ENCODE assay signal across 1 cellular context in the genomic region with DNA sequence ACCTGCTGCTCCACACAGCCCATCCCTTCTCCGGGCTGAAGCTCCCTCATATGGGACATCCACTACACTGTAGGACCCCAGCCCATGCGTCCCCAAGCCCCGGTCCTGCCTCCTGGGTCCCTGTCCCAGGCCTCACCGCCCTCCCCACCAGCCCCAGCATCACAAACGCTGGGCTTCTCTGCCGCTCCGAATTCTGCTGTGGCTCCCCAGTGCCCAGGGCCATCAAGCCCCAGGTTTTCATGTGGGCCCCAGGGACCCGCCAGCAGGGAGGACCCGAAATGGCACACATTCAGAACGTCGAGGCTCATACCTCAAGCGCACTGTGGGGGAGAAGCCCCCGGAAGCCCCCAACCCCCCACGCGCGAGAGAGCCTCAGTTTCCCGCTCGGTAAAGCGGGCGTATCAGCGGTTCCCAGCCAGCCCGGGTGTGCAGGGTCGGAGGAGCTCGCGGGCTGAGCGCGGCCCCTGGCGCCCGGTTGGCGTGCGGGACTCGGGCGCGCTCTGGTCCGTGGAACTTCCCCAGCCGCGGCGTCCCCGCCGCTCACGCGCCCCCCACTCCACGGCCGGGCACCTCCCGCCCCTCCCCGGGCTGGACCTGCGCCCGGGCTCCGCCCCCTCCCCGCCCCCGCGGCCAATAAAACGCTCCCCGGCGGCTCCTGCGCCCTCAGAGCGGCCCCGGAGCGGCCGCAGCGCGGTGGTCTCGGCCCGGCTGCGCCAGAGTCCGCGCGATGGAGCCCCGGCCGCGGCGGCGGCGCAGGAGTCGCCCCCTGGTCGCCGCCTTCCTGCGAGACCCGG.
TF ChIP-seq lines count a peak whose summit lies in the region.

Gene PLK5, plus strand, starts transcription at position 666 of the 794 bp plus-strand sequence. CDS start 2,920 bp downstream, outside the sequence.

TF ChIP-seq in K562, 482 proteins besides CTCF, POLR2A, EP300 and RAD21:
- TF ChIP-seq NBN (IDR thresholded peaks at IDR 0.05; ENCODE audit: low read depth) (no peak), ZSCAN29 (IDR thresholded peaks at IDR 0.05) (no peak), GATA2 (CRISPR knock-in tag; IDR thresholded peaks at IDR 0.05) (no peak), BCOR (IDR thresholded peaks at IDR 0.05) (peak; percentile 12; the same call in 1 of the 2 replicates), CHD4 (IDR thresholded peaks at IDR 0.05; ENCODE audit: insufficient read depth, insufficient replicate concordance, low read depth, low read length, poor library complexity, severe bottlenecking) (peak; percentile 27), PHF8 (IDR thresholded peaks at IDR 0.05; ENCODE audit: borderline replicate concordance, low read length) (peak; percentile 50; the same call in 1 of the 2 replicates), ATF6 (CRISPR knock-in tag; IDR thresholded peaks at IDR 0.05) (no peak), FOXP1 (CRISPR knock-in tag; IDR thresholded peaks at IDR 0.05) (no peak), ZFP36 (IDR thresholded peaks at IDR 0.05; ENCODE audit: low read depth, low read length, partially characterized antibody) (peak; percentile 45), POLR2G (IDR thresholded peaks at IDR 0.05; ENCODE audit: low read depth, low read length) (peak; percentile 69), SMARCA5 (IDR thresholded peaks at IDR 0.05) (no peak), TAF1 (IDR thresholded peaks at IDR 0.05; ENCODE audit: control insufficient read depth, extremely low read depth, insufficient read depth, low read length, severe bottlenecking) (peak; percentile 27), ZBTB7A (IDR thresholded peaks at IDR 0.05; ENCODE audit: borderline replicate concordance, control insufficient read depth, low read depth, low read length) (peak; percentile 83), HOMEZ (CRISPR knock-in tag; IDR thresholded peaks at IDR 0.05) (no peak), ZNF639 (CRISPR knock-in tag; conservative IDR thresholded peaks at IDR 0.05 in 1 of 2, IDR thresholded peaks at IDR 0.05 in 1 of 2) (no peak), KDM5B (IDR thresholded peaks at IDR 0.05; ENCODE audit: insufficient replicate concordance, low read depth, low read length) (peak; percentile 68)
